Comparison of ENCODE assay signal across 15 cellular contexts in the genomic region with DNA sequence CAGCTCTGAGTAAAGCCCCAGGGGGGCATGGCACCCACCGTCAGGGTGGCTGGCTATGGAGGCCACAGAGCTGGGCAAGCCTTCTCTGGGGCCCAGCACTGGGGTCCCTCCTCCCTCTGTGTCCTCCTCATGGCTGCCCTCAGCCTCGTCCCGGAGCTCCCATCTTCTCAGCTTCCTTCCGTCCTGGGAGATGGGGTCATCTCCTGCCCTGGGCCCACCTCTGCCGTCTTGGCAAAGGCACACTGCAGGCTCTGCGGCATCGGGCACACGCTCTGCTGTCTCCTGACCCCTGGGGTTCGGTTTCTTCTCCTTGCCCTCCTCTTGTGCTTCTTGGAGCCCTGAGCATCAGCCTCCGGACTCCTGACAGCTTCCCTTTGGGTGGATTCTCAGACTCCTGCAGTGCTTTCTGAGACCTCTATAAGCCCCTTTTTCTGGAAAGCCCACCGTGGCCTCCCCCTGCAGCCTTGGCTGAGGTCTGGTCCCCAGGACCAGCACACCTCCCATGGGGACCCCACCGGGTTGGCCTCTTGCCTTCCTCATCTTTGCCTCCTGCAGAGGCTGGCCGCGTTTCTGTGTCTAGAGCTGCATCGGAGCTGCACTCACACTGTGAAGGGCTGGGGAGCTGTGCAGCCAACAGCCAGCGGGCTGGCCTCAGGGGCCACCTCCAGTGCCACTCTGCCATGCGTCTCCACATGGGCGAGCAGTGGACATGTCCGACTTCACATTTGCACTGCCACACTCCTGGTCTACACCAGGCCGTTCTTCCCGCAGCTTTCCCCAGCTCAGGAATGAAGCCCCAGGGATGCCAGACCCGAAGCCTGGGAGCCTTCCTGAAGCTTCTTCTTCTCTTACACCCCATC. TPM values are rescaled to one million over a fixed set of nuclear protein-coding genes. Genes with fewer than 3 reads are reported as not detected.
A peak's percentile ranks its signal among the peaks of the same experiment; 100 is the strongest.
DNase-seq lines count a peak whose midpoint lies in the region; ATAC-seq and TF ChIP-seq lines count a peak whose summit lies in the region.
"Had no signal": no experiment of that assay in that cellular context is flagged by ENCODE, and none has a peak within 500 bp of the region (broad histone marks: within the 10 kb centered on the region; RNA-seq: fewer than 3 reads in every experiment).

No MANE protein-coding gene starts in this region.

- H3K4me3 Mint-ChIP-seq in brain (peak overlapping the region in 1 of 5 experiments; percentile 51), nephron progenitor cell (peak overlapping the region; percentile 52), progenitor cell of endocrine pancreas (ENCODE audit: low read depth) (no peak overlapping the region)
- H3K4me3 Mint-ChIP-seq in natural killer cell treated with Interleukin-12 subunit alpha and Interleukin-12 subunit beta and Interleukin-15 and Interleukin-18, amount 100 ng/mL, for 72 hours: no peak overlapping the region
- H3K4me3 Mint-ChIP-seq: GM23338 had no signal

- DNase-seq in nephron progenitor cell: no peak
- DNase-seq in progenitor cell of endocrine pancreas (ENCODE audit: low spot score, unreplicated experiment): no peak
- no peak for DNase-seq in natural killer cell treated with Interleukin-12 subunit alpha and Interleukin-12 subunit beta and Interleukin-15 and Interleukin-18, amount 100 ng/mL, for 72 hours (ENCODE audit: low spot score)
- DNase-seq in NCI-H446 (lab: John Stamatoyannopoulos, UW): no peak
- DNase-seq in putamen (ENCODE audit: low spot score): no peak
- DNase-seq: BE2C; Caco-2; CD4-positive, CD25-positive, alpha-beta regulatory T cell; HCEC 1CT had no signal

- POLR2A ChIA-PET in HEK293 (lab: Yijun Ruan, JAX): no interaction called here

- H3K27ac ChIP-seq in HEK293 (ENCODE audit: extremely low read depth, low read depth, low read length): no peak overlapping the region

- no peak for ATAC-seq in natural killer cell treated with Interleukin-12 subunit alpha and Interleukin-12 subunit beta and Interleukin-15 and Interleukin-18, amount 100 ng/mL, for 72 hours
- no peak for ATAC-seq in HG02610 (IDR thresholded peaks at IDR 0.05; ENCODE audit: unreplicated experiment)
- ATAC-seq: HepG2 had no signal

- H3K4me1 Mint-ChIP-seq in brain: peaks cover 42% of the 10 kb centered on the region
- peaks cover 42% of the 10 kb centered on the region for H3K4me1 Mint-ChIP-seq in nephron progenitor cell
- peaks cover 5% of the 10 kb centered on the region for H3K4me1 Mint-ChIP-seq in progenitor cell of endocrine pancreas (ENCODE audit: low read depth)
- peaks cover 4 to 6% of the 10 kb centered on the region in 2 donors for H3K4me1 Mint-ChIP-seq in natural killer cell treated with Interleukin-12 subunit alpha and Interleukin-12 subunit beta and Interleukin-15 and Interleukin-18, amount 100 ng/mL, for 72 hours (ENCODE audit: low read depth in 2 of 2)
- H3K4me1 Mint-ChIP-seq: GM23338 had no signal

- H3K27ac Mint-ChIP-seq in brain (peak overlapping the region in 4 of 5 experiments; percentile 45 to 89 (median 81)), nephron progenitor cell (no peak overlapping the region), progenitor cell of endocrine pancreas (peak overlapping the region; percentile 24)
- H3K27ac Mint-ChIP-seq in natural killer cell treated with Interleukin-12 subunit alpha and Interleukin-12 subunit beta and Interleukin-15 and Interleukin-18, amount 100 ng/mL, for 72 hours: no peak overlapping the region
- H3K27ac Mint-ChIP-seq: GM23338 had no signal

- no peak overlapping the region for H3K4me3 ChIP-seq in HEK293 (ENCODE audit: low read depth, low read length)
- H3K4me3 ChIP-seq: GM23338 had no signal

- H3K36me3 Mint-ChIP-seq in brain (no peaks in the 10 kb centered on the region), nephron progenitor cell (ENCODE audit: low read depth) (no peaks in the 10 kb centered on the region), progenitor cell of endocrine pancreas (ENCODE audit: insufficient read depth) (no peaks in the 10 kb centered on the region)
- H3K36me3 Mint-ChIP-seq in natural killer cell treated with Interleukin-12 subunit alpha and Interleukin-12 subunit beta and Interleukin-15 and Interleukin-18, amount 100 ng/mL, for 72 hours: no peaks in the 10 kb centered on the region
- H3K36me3 Mint-ChIP-seq: CD4-positive, CD25-positive, alpha-beta regulatory T cell had no signal

- H3K9me3 Mint-ChIP-seq in brain: peaks cover 0 to 2% (median 0%) of the 10 kb centered on the region in 5 experiments
- no peaks in the 10 kb centered on the region for H3K9me3 Mint-ChIP-seq in nephron progenitor cell
- no peaks in the 10 kb centered on the region for H3K9me3 Mint-ChIP-seq in progenitor cell of endocrine pancreas (ENCODE audit: low read depth)
- no peaks in the 10 kb centered on the region for H3K9me3 Mint-ChIP-seq in natural killer cell treated with Interleukin-12 subunit alpha and Interleukin-12 subunit beta and Interleukin-15 and Interleukin-18, amount 100 ng/mL, for 72 hours
- H3K9me3 Mint-ChIP-seq: GM23338 had no signal

- no peaks in the 10 kb centered on the region for H3K4me1 ChIP-seq in HEK293 (ENCODE audit: control insufficient read depth, insufficient read depth, low read length)
- H3K4me1 ChIP-seq: BE2C had no signal

- H3K36me3 ChIP-seq in HEK293 (ENCODE audit: control insufficient read depth in 2 of 2, insufficient read depth in 1 of 2, low read length in 2 of 2): no peaks in the 10 kb centered on the region
- H3K36me3 ChIP-seq: BE2C had no signal

- no peaks in the 10 kb centered on the region for H3K9me3 ChIP-seq in HEK293 (ENCODE audit: control insufficient read depth, insufficient read depth, low read depth, low read length)
- H3K9me3 ChIP-seq: BE2C, Caco-2 had no signal

- TF ChIP-seq CTCF in HEK293 (tag by site-specific recombination; IDR thresholded peaks at IDR 0.05): no peak
- no peak for TF ChIP-seq CTCF in brain (conservative IDR thresholded peaks at IDR 0.05)
- no peak for TF ChIP-seq CTCF in nephron progenitor cell (IDR thresholded peaks at IDR 0.05)
- TF ChIP-seq CTCF in progenitor cell of endocrine pancreas (IDR thresholded peaks at IDR 0.05; ENCODE audit: unreplicated experiment): no peak

- CTCF ChIA-PET in HEK293 (lab: Yijun Ruan, JAX): interaction anchor here (2.4 kb wide), 1 partner anchor 25 kb away, joined by 9 read pairs; no protein-coding TSS in a partner anchor

- H3K27me3 Mint-ChIP-seq in brain: no peaks in the 10 kb centered on the region
- peaks cover 11% of the 10 kb centered on the region for H3K27me3 Mint-ChIP-seq in nephron progenitor cell (ENCODE audit: low read depth, poor library complexity)
- H3K27me3 Mint-ChIP-seq in progenitor cell of endocrine pancreas: peaks cover 25% of the 10 kb centered on the region
- peaks cover 12 to 15% of the 10 kb centered on the region in 2 donors for H3K27me3 Mint-ChIP-seq in natural killer cell treated with Interleukin-12 subunit alpha and Interleukin-12 subunit beta and Interleukin-15 and Interleukin-18, amount 100 ng/mL, for 72 hours

TF ChIP-seq in HEK293, 187 proteins besides CTCF, POLR2A, EP300 and RAD21:
- TF ChIP-seq GLIS1 (tag by site-specific recombination; IDR thresholded peaks at IDR 0.05) (peak; percentile 95), ZIC2 (tag by site-specific recombination; IDR thresholded peaks at IDR 0.05) (peak; percentile 83), ZNF639 (tag by site-specific recombination; IDR thresholded peaks at IDR 0.05) (no peak)

RNA-seq across cellular contexts. Expression of gene UMODL1, which starts 11.6 kb away (rescaled TPM):
- 3.3 TPM for polyA plus RNA-seq in brain (ENCODE audit: insufficient read depth, low read depth, low replicate concordance)
- 0.19 TPM in 1 of 2 replicates, not detected in the other for total RNA-seq in progenitor cell of endocrine pancreas
- not detected for total RNA-seq in natural killer cell treated with Interleukin-12 subunit alpha and Interleukin-12 subunit beta and Interleukin-15 and Interleukin-18, amount 100 ng/mL, for 72 hours
- total RNA-seq: A172, GM23338, HepG2 had no signal
- polyA plus RNA-seq: GM23338, HepG2 had no signal

Comparison
In these comparisons a context has a peak if more than half of its experiments do, and no peak if none do; other contexts are left out.
1. H3K27ac Mint-ChIP-seq: peak in brain (4 of 5) and progenitor cell of endocrine pancreas (single experiment); none in nephron progenitor cell (single experiment) and natural killer cell treated with Interleukin-12 subunit alpha and Interleukin-12 subunit beta and Interleukin-15 and Interleukin-18, amount 100 ng/mL, for 72 hours (0 of 2).